In the genomic region with DNA sequence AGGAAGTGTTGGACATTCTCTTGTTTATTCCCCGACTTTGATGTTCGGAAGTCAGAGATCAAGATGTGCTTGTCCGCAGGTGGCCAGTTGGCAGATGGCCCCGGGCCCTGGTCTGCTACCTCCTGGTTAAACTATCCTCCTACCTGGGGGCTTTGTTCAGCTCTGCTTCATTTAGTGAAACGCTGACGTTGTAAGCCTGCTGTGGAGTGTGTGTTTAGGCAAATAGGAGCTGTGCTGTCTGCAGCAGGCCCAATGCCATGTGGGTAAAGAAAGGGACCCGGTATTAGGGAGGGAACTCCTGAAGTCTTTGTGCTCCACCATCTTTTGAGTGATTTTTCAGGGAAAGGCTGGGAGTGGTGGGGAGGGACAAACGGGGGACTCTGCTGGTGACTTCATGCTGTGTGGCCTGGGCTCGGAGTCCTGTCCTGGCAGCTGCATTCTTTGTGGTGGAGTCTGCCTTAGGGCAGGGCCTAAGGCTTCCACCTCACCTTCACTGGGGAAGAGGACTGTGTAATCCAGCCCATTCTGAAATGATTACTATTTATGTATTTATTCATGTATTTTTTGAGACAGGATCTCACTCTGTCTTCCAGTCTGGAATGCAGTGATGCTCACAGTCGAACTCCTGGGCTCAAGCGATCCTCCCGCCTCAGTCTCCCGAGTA, we compare ENCODE assay signal across 17 cellular contexts.
DNase-seq lines count a peak whose midpoint lies in the region; TF ChIP-seq lines count a peak whose summit lies in the region.
"Had no signal": no experiment of that assay in that cellular context is flagged by ENCODE, and none has a peak within 500 bp of the region (broad histone marks: within the 10 kb centered on the region; RNA-seq: fewer than 3 reads in every experiment).

No MANE protein-coding gene starts in this region.

- in situ Hi-C loops in HAP-1 (cut with MboI; ENCODE audit: low sequenced_read_pairs), result no loop called here

- DNase-seq in NCI-H2227 (lab: John Stamatoyannopoulos, UW; ENCODE audit: unreplicated experiment), result peak; percentile 35
- no peak for DNase-seq in NCI-H2227 treated with DMSO at 0.1 percent for 48 hours (lab: John Stamatoyannopoulos, UW)
- peak; percentile 66 for DNase-seq in NCI-H510A treated with DMSO at 0.1 percent for 48 hours (lab: John Stamatoyannopoulos, UW)
- no peak for DNase-seq in glutamatergic neuron
- peak; percentile 10 to 19 for DNase-seq in thyroid gland
- no peak for DNase-seq in Ammon's horn (ENCODE audit: low spot score)
- DNase-seq in NK-92 (lab: John Stamatoyannopoulos, UW; ENCODE audit: unreplicated experiment), result no peak
- DNase-seq in HAP-1 (ENCODE audit: low spot score in 2 of 2), result no peak
- DNase-seq: activated CD8-positive, alpha-beta memory T cell treated with anti-CD3 and anti-CD28 coated beads for 24 hours; activated gamma-delta T cell; CD4-positive, alpha-beta memory T cell; dorsolateral prefrontal cortex; HCEC 1CT; hypothalamus; stimulated activated naive CD8-positive, alpha-beta T cell treated with anti-CD3 and anti-CD28 coated beads, Interleukin-15, Interleukin-2, amounts not matched to agents 100 U/mL and 50 U/mL, for 24 hours had no signal

- WGBS in thyroid gland, 2 donors, result 70 to 78% methylated on average over 13 of the region's 13 CpGs

- no peak overlapping the region for H3K4me3 Mint-ChIP-seq in glutamatergic neuron (ENCODE audit: unreplicated experiment)
- H3K4me3 Mint-ChIP-seq: CD4-positive, alpha-beta memory T cell had no signal

- intact Hi-C loops in thyroid gland (cut with DNase I), result no loop called here

- no peak for TF ChIP-seq POLR2A in thyroid gland (IDR thresholded peaks at IDR 0.05)

- H3K27me3 ChIP-seq in thyroid gland (no peaks in the 10 kb centered on the region), HAP-1 (ENCODE audit: low read depth) (no peaks in the 10 kb centered on the region)
- H3K27me3 ChIP-seq: dorsolateral prefrontal cortex, neutrophil, SJCRH30 had no signal

- H3K36me3 ChIP-seq in thyroid gland (no peaks in the 10 kb centered on the region), HAP-1 (replicated peaks) (no peaks in the 10 kb centered on the region)
- H3K36me3 ChIP-seq: neutrophil, SJCRH30 had no signal

- H3K9me3 ChIP-seq in thyroid gland (no peaks in the 10 kb centered on the region), HAP-1 (no peaks in the 10 kb centered on the region; the same call in 1 of the 2 replicates)
- H3K9me3 ChIP-seq: neutrophil, SJCRH30 had no signal

- H3K4me1 ChIP-seq in thyroid gland (no peaks in the 10 kb centered on the region), HAP-1 (no peaks in the 10 kb centered on the region)
- H3K4me1 ChIP-seq: SJCRH30 had no signal

- H3K9me3 Mint-ChIP-seq in glutamatergic neuron (ENCODE audit: unreplicated experiment), result peaks cover 3% of the 10 kb centered on the region

- no peaks in the 10 kb centered on the region for H3K27me3 Mint-ChIP-seq in glutamatergic neuron (ENCODE audit: unreplicated experiment)
- H3K27me3 Mint-ChIP-seq: CD4-positive, alpha-beta memory T cell had no signal

- no peaks in the 10 kb centered on the region for H3K36me3 Mint-ChIP-seq in glutamatergic neuron (ENCODE audit: unreplicated experiment)
- H3K36me3 Mint-ChIP-seq: CD4-positive, alpha-beta memory T cell had no signal

- TF ChIP-seq CTCF in glutamatergic neuron (IDR thresholded peaks at IDR 0.05; ENCODE audit: partially characterized antibody, unreplicated experiment) (no peak), thyroid gland (IDR thresholded peaks at IDR 0.05) (no peak)

- H3K4me1 Mint-ChIP-seq in glutamatergic neuron (ENCODE audit: low read depth, unreplicated experiment), result peaks cover 28% of the 10 kb centered on the region

- H3K27ac Mint-ChIP-seq in glutamatergic neuron (ENCODE audit: unreplicated experiment), result peak overlapping the region; percentile 57

- peak overlapping the region in 1 of 3 donors; percentile 24 for H3K27ac ChIP-seq in thyroid gland
- H3K27ac ChIP-seq: dorsolateral prefrontal cortex, neutrophil, SJCRH30 had no signal

- H3K4me3 ChIP-seq in thyroid gland (replicated peaks in 1 of 3), result no peak overlapping the region
- H3K4me3 ChIP-seq in HAP-1, result no peak overlapping the region
- H3K4me3 ChIP-seq: dorsolateral prefrontal cortex, SJCRH30 had no signal

Comparison
In these comparisons a context has a peak if more than half of its experiments do, and no peak if none do; other contexts are left out.
1. DNase-seq: peak in NCI-H2227 (single experiment), NCI-H510A treated with DMSO at 0.1 percent for 48 hours (single experiment) and thyroid gland (2 of 2); none in NCI-H2227 treated with DMSO at 0.1 percent for 48 hours (single experiment), glutamatergic neuron (single experiment), Ammon's horn (single experiment), NK-92 (single experiment) and HAP-1 (0 of 2).